ENCODE assay signal across 8 cellular contexts in genomic region chr13:78659450-78660110, GRCh38. TPM values are rescaled to one million over a fixed set of nuclear protein-coding genes. Genes with fewer than 3 reads are reported as not detected.
DNase-seq lines count a peak whose midpoint lies in the region; ATAC-seq and TF ChIP-seq lines count a peak whose summit lies in the region.

No MANE protein-coding gene starts in this region.

- BruUV-seq in Calu3 (replicated peaks; lab: Mats Ljungman, UMichigan) = no TSS peak
- BruUV-seq in Panc1 (replicated peaks; lab: Mats Ljungman, UMichigan) = no TSS peak

- no peak for TF ChIP-seq CTCF in Calu3 (IDR thresholded peaks at IDR 0.05; ENCODE audit: unreplicated experiment)
- TF ChIP-seq CTCF in Panc1 (IDR thresholded peaks at IDR 0.05) = no peak
- no peak for TF ChIP-seq CTCF in neural cell (IDR thresholded peaks at IDR 0.05; ENCODE audit: poor library complexity, severe bottlenecking)

- H3K27me3 Mint-ChIP-seq in Calu3 (ENCODE audit: unreplicated experiment) = no peaks in the 10 kb centered on the region

- peak overlapping the region; percentile 52 for H3K27ac Mint-ChIP-seq in Calu3 (ENCODE audit: unreplicated experiment)

- no peak for TF ChIP-seq POLR2A in erythroblast (IDR thresholded peaks at IDR 0.05; ENCODE audit: low read length)

- H3K4me3 Mint-ChIP-seq in Calu3 (ENCODE audit: low read depth, unreplicated experiment) = peak overlapping the region; percentile 88

- in situ Hi-C loops in Panc1 (cut with HindIII; ENCODE audit: low pct_unique_long_range_greater_than_20kb, low sequenced_read_pairs) = no loop called here

- H2AFZ ChIP-seq in neural cell (ENCODE audit: low read depth, low read length) = peak overlapping the region; percentile 86

- peak overlapping the region; percentile 30 for H3K4me2 ChIP-seq in neural cell (ENCODE audit: low read length)

- ATAC-seq in Panc1 (no peak), HG02642 (IDR thresholded peaks at IDR 0.05; ENCODE audit: poor library complexity, unreplicated experiment) (no peak)

- TF ChIP-seq RAD21 in neural cell (conservative IDR thresholded peaks at IDR 0.05) = no peak

- CTCF ChIA-PET in Calu3 (lab: Charles Lee) (no interaction called here), Panc1 (lab: Charles Lee) (no interaction called here)

- H3K27ac ChIP-seq in Panc1 (ENCODE audit: low read length) (peak overlapping the region; percentile 90), neural cell (ENCODE audit: low read length) (peak overlapping the region; percentile 78)

- no peaks in the 10 kb centered on the region for H3K9me2 ChIP-seq in neural cell (ENCODE audit: insufficient read depth, low read length)

- peaks cover 17% of the 10 kb centered on the region for H3K36me3 Mint-ChIP-seq in Calu3 (ENCODE audit: insufficient read depth, unreplicated experiment)

- intact Hi-C loops in Calu3 (cut with micrococcal nuclease; ENCODE audit: unreplicated experiment) = no loop called here
- intact Hi-C loops in Panc1 (cut with micrococcal nuclease; ENCODE audit: unreplicated experiment) = no loop called here
- intact Hi-C loops in head of caudate nucleus (cut with DNase I) = loop anchor here (10.0 kb wide), 2 partner anchors 55 to 525 kb away; partner anchors contain the start of gene POU4F1

- H3K9me3 ChIP-seq in Panc1 (ENCODE audit: control insufficient read depth, insufficient read depth, low read depth, low read length) (no peaks in the 10 kb centered on the region), neural cell (ENCODE audit: low read length) (no peaks in the 10 kb centered on the region)

- no peaks in the 10 kb centered on the region for H4K20me1 ChIP-seq in neural cell (ENCODE audit: insufficient read depth)

- DNase-seq in Calu3 = no peak
- no peak for DNase-seq in Panc1 (ENCODE audit: low read depth, low spot score)
- DNase-seq in erythroblast (lab: John Stamatoyannopoulos, UW) = peak; percentile 35 to 47
- DNase-seq in DMS53 treated with DMSO at 0.1 percent for 48 hours (lab: John Stamatoyannopoulos, UW; ENCODE audit: unreplicated experiment) = no peak
- DNase-seq in ureter (ENCODE audit: low spot score) = no peak
- no peak for DNase-seq in head of caudate nucleus

- POLR2A ChIA-PET in Panc1 (lab: Charles Lee) = no interaction called here

- H3K27me3 ChIP-seq in Panc1 (ENCODE audit: control insufficient read depth, insufficient read depth, low read length) (no peaks in the 10 kb centered on the region), neural cell (ENCODE audit: insufficient read depth, low read depth, low read length) (no peaks in the 10 kb centered on the region)

- H3K36me3 ChIP-seq in Panc1 (ENCODE audit: control insufficient read depth, insufficient read depth, low read length) = no peaks in the 10 kb centered on the region
- no peaks in the 10 kb centered on the region for H3K36me3 ChIP-seq in neural cell (ENCODE audit: insufficient read depth, low read length)

- no peaks in the 10 kb centered on the region; the same call in 1 of the 2 replicates for H3K4me1 ChIP-seq in Panc1 (ENCODE audit: control insufficient read depth, insufficient read depth, low read length)

- peak overlapping the region; percentile 61 to 81 for H3K4me3 ChIP-seq in Panc1 (ENCODE audit: low read depth in 2 of 2, low read length in 2 of 2)
- H3K4me3 ChIP-seq in neural cell (ENCODE audit: low read length) = peak overlapping the region; percentile 93

- H3K4me1 Mint-ChIP-seq in Calu3 (ENCODE audit: low read depth, unreplicated experiment) = no peaks in the 10 kb centered on the region

- H3K9ac ChIP-seq in neural cell (ENCODE audit: low read length) = peak overlapping the region; percentile 81

- no peaks in the 10 kb centered on the region for H3F3A ChIP-seq in neural cell (ENCODE audit: insufficient read depth, low read length, poor library complexity, severe bottlenecking)

- no peaks in the 10 kb centered on the region for H3K9me3 Mint-ChIP-seq in Calu3 (ENCODE audit: low read depth, unreplicated experiment)

- H3K79me2 ChIP-seq in neural cell (replicated peaks; ENCODE audit: insufficient read depth, low read length) = peaks cover 33% of the 10 kb centered on the region

- no peak for TF ChIP-seq EP300 in neural cell (conservative IDR thresholded peaks at IDR 0.05; ENCODE audit: poor library complexity, severe bottlenecking)

TF ChIP-seq in neural cell, 6 proteins besides CTCF, POLR2A, EP300 and RAD21:
- TF ChIP-seq POLR2AphosphoS5 (IDR thresholded peaks at IDR 0.05) (no peak), EZH2 (IDR thresholded peaks at IDR 0.05; ENCODE audit: borderline replicate concordance, insufficient read depth, low read length, poor library complexity, severe bottlenecking) (no peak)

RNA-seq across cellular contexts. Expression of gene OBI1, which starts 0.6 kb away (rescaled TPM):
- 5.9 and 6.1 TPM in 2 replicates for total RNA-seq in Calu3 (2022)
- 9.1 TPM for total RNA-seq in Panc1 (2021; ENCODE audit: unreplicated experiment)
- polyA plus RNA-seq in Panc1 (2012; ENCODE audit: insufficient read length) = 3.5 TPM
- polyA plus RNA-seq in neural cell = 40.1 and 40.9 TPM in 2 replicates
- polyA minus RNA-seq in neural cell = 75.2 and 84.2 TPM in 2 replicates
- total RNA-seq in ureter = 14.9 TPM

RNA-seq across cellular contexts. Expression of gene POU4F1, which starts 56.2 kb away (rescaled TPM):
- 1.0 and 1.5 TPM in 2 replicates for total RNA-seq in Calu3 (2022)
- not detected for total RNA-seq in Panc1 (2021; ENCODE audit: unreplicated experiment)
- not detected for polyA plus RNA-seq in Panc1 (2012; ENCODE audit: insufficient read length)
- not detected in 2 replicates for polyA plus RNA-seq in neural cell
- not detected in 2 replicates for polyA minus RNA-seq in neural cell
- not detected for total RNA-seq in ureter

Comparison
In these comparisons a context has a peak if more than half of its experiments do, and no peak if none do; other contexts are left out.
1. DNase-seq: peak in erythroblast (2 of 2); none in Calu3 (single experiment), Panc1 (single experiment), DMS53 treated with DMSO at 0.1 percent for 48 hours (single experiment), ureter (single experiment) and head of caudate nucleus (0 of 42).